ENCODE assay signal across 8 cellular contexts in the genomic region with DNA sequence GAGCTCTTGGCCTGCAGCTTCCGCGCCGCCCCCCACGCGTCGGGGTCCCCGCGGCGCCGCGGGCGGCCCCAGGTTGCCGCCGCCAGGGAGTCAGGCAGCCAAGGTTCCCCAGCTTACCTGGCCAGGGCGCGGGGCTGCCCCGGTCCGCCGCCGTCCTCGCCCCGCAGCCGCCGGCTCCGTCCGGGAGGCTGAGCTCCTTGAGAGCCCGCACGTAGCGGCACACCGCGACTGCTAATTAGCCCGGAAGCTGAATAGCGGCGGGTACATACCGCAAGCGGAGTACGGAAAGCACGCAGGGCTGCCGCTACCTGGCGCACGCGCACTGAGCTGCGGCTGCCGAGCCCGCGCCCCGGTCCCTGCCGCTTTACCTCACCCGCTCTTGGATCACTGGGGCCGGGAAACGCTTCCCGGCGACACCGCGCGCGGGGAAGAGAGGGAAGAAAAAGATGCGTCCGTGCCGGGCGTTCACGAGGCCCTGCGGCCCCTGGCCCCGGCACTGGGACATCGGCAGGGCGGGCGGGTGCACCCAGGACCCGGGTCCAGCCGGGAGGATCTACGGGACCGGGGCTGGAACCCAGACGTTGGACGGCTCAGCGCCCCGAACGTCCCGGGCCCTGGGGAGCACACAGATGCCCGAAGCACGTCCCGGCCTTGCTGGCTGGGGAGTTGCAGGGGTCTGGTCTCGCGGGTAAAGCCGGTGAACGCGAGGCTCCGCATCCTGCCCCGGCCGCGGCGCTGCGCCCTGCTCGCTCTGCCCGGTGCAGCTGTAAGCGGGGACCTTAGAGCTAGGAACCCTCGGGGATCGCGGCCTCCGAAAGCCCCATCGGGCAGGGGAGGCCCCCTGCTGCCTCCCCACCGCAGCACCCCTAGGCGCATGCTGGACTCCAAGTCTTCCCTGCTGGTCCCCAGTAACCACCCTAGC. TPM values are rescaled to one million over a fixed set of nuclear protein-coding genes. Genes with fewer than 3 reads are reported as not detected.
A peak's percentile ranks its signal among the peaks of the same experiment; 100 is the strongest.
DNase-seq lines count a peak whose midpoint lies in the region; ATAC-seq, FAIRE-seq and TF ChIP-seq lines count a peak whose summit lies in the region.

A gene with protein sequence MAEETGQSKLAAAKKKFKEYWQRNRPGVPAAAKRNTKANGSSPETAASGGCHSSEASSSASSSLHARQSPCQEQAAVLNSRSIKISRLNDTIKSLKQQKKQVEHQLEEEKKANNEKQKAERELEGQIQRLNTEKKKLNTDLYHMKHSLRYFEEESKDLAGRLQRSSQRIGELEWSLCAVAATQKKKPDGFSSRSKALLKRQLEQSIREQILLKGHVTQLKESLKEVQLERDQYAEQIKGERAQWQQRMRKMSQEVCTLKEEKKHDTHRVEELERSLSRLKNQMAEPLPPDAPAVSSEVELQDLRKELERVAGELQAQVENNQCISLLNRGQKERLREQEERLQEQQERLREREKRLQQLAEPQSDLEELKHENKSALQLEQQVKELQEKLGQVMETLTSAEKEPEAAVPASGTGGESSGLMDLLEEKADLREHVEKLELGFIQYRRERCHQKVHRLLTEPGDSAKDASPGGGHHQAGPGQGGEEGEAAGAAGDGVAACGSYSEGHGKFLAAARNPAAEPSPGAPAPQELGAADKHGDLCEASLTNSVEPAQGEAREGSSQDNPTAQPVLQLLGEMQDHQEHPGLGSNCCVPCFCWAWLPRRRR (minus strand): TSS at position 253 of the 922 bp plus-strand sequence. CDS start 47,739 bp downstream, outside the sequence.

- peak within 1 kb of the TSS; percentile 60 for H3K27ac ChIP-seq in RWPE2 (ENCODE audit: poor library complexity, severe bottlenecking)
- no peak within 1 kb of the TSS for H3K27ac ChIP-seq in substantia nigra (ENCODE audit: low read depth, low read length, poor library complexity, severe bottlenecking)

- in situ Hi-C loops in Caki2 (cut with HindIII; ENCODE audit: low pct_unique_long_range_greater_than_20kb, low sequenced_read_pairs), result no loop called here

- no peak for FAIRE-seq in HTR-8/SVneo (lab: Jason Lieb, UNC)

- H2AFZ ChIP-seq in neuron (ENCODE audit: low read depth, low read length), result peak within 1 kb of the TSS; percentile 92

- no peaks in the 10 kb centered on the region for H3K9me3 ChIP-seq in RWPE2 (ENCODE audit: severe bottlenecking)
- H3K9me3 ChIP-seq in neuron (ENCODE audit: low read length), result no peaks in the 10 kb centered on the region

- peaks cover 9% of the 10 kb centered on the region for H3K4me1 ChIP-seq in RWPE2 (ENCODE audit: insufficient read depth, poor library complexity, severe bottlenecking)
- H3K4me1 ChIP-seq in neuron (ENCODE audit: insufficient read depth, low read length), result peaks cover 4% of the 10 kb centered on the region

- H3K4me3 ChIP-seq in RWPE2 (ENCODE audit: severe bottlenecking), result peak within 1 kb of the TSS; percentile 75
- peak within 1 kb of the TSS; percentile 69 for H3K4me3 ChIP-seq in neuron (ENCODE audit: low read length)

- TF ChIP-seq CTCF in RWPE2 (IDR thresholded peaks at IDR 0.05; ENCODE audit: poor library complexity, severe bottlenecking), result no peak

- ATAC-seq in GM21367 (IDR thresholded peaks at IDR 0.05; ENCODE audit: unreplicated experiment), result peak; percentile 48
- peak; percentile 74 for ATAC-seq in RWPE2 (ENCODE audit: low read depth)

- H3K36me3 ChIP-seq in RWPE2 (ENCODE audit: low read depth) (no peaks in the 10 kb centered on the region), neuron (ENCODE audit: insufficient read depth, low read length) (no peaks in the 10 kb centered on the region)

- DNase-seq in Caki2 (ENCODE audit: low read depth) (peak; percentile 67), HTR-8/SVneo (ENCODE audit: insufficient read length, low spot score) (peak; percentile 70), RWPE2 (ENCODE audit: low spot score) (peak; percentile 88), foreskin melanocyte (peak; percentile 19), substantia nigra (lab: John Stamatoyannopoulos, UW) (peak in 27 of 49 donors; percentile 12 to 79 (median 30))
- DNase-seq in activated effector memory CD4-positive, alpha-beta T cell treated with Interleukin-2 at 50 U/mL for 16 hours, result peak; percentile 74

- H3K27me3 ChIP-seq in RWPE2 (ENCODE audit: insufficient read depth, poor library complexity, severe bottlenecking) (no peaks in the 10 kb centered on the region), neuron (ENCODE audit: insufficient read depth, low read length) (no peaks in the 10 kb centered on the region)

RNA-seq across cellular contexts. Expression of the gene that starts here (rescaled TPM):
- 11.9 and 54.5 TPM in 2 replicates for total RNA-seq in Caki2 (2014; rRNA removed; shearing (Covaris generic); ENCODE audit: low replicate concordance)

Comparison
In these comparisons a context has a peak if more than half of its experiments do, and no peak if none do; other contexts are left out.
1. DNase-seq: peak in every context shown above with its lines; median percentile 88 in RWPE2; 74 in activated effector memory CD4-positive, alpha-beta T cell treated with Interleukin-2 at 50 U/mL for 16 hours; 70 in HTR-8/SVneo; 67 in Caki2; 30 in substantia nigra; 19 in foreskin melanocyte.